Comparison of ENCODE assay signal across 34 cellular contexts in the genomic region with DNA sequence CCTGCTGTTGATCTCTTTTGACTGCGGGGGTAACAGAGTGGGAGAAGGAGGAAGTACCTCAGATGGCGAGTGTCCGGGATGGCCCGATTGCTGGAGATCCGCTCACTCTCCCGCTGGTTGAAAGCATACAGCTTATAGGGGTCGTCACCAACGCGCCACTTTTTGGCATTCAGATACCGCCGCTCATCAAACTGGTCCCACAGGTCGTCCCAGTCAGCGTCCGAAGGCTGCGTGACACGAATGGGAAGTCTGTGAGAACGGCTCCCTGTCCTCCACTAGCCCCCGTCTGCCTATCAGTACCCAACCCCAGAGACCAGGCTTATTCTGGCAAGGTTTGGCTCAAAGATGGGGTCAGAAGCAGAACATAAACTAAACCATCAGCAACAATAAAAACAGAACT.
"Had no signal": no experiment of that assay in that cellular context is flagged by ENCODE, and none has a peak within 500 bp of the region (broad histone marks: within the 10 kb centered on the region; RNA-seq: fewer than 3 reads in every experiment).

No MANE protein-coding gene starts in this region.

- H3K36me3 ChIP-seq: MG63 had no signal

- H3K9me3 ChIP-seq: MG63 had no signal

- DNase-seq: Karpas-422, Kasumi-1, MG63, MM.1S, MV-4-11, NCI-H1048, NCI-H1092, NCI-H1092 treated with DMSO at 0.1 percent for 48 hours, NCI-H1105, NCI-H1105 treated with DMSO at 0.1 percent for 48 hours, NCI-H1417, NCI-H1417 treated with DMSO at 0.1 percent for 48 hours, NCI-H1436, NCI-H1436 treated with DMSO at 0.1 percent for 48 hours, NCI-H146, NCI-H1694, NCI-H1694 treated with DMSO at 0.1 percent for 48 hours, NCI-H187, NCI-H187 treated with DMSO at 0.1 percent for 48 hours, NCI-H1930, NCI-H2029, NCI-H2029 treated with DMSO at 0.1 percent for 48 hours, NCI-H2081, NCI-H2081 treated with DMSO at 0.1 percent for 48 hours, NCI-H2107, NCI-H2171, NCI-H2171 treated with DMSO at 0.1 percent for 48 hours, NCI-H2227 treated with DMSO at 0.1 percent for 48 hours, NCI-H226, NCI-H345, NCI-H446, NCI-H446 treated with DMSO at 0.1 percent for 48 hours, NCI-H510A, NCI-H510A treated with DMSO at 0.1 percent for 48 hours had no signal

- H3K4me3 ChIP-seq: MG63 had no signal

- H3K27me3 ChIP-seq: MG63 had no signal
